9 cellular contexts compared by ENCODE assay signal in the genomic region with DNA sequence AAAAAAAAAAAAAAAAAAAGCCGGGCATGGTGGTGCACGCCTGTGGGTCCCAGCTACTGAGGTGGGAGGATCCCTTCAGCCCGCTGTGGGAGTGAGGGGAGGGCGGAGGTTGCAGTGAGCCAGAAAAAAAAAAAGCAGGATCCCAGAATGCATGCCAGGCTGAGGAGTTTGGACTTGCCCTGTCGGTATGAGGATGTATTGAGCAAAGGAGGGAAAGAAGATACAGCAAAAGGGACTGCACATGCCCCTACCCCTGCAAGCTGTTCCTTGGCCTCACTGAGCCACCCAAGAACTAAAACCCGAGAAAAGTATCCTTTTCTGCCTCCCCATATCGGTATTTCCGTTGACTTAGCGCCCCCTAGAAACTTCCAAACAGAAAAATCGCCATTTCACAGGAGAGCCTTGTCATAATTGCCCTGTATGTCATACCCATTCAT. TPM values are rescaled to one million over a fixed set of nuclear protein-coding genes. Genes with fewer than 3 reads are reported as not detected.
A peak's percentile ranks its signal among the peaks of the same experiment; 100 is the strongest.
DNase-seq lines count a peak whose midpoint lies in the region; FAIRE-seq and TF ChIP-seq lines count a peak whose summit lies in the region.
"Had no signal": no experiment of that assay in that cellular context is flagged by ENCODE, and none has a peak within 500 bp of the region (broad histone marks: within the 10 kb centered on the region; RNA-seq: fewer than 3 reads in every experiment).

No MANE protein-coding gene starts in this region.

- H3K36me3 ChIP-seq in MG63 = peaks cover 21% of the 10 kb centered on the region
- H3K36me3 ChIP-seq in astrocyte (ENCODE audit: insufficient read depth, low read length) = peaks cover 12% of the 10 kb centered on the region
- H3K36me3 ChIP-seq in neural cell (ENCODE audit: insufficient read depth, low read length) = no peaks in the 10 kb centered on the region

- peaks cover 8% of the 10 kb centered on the region for H3K36me3 Mint-ChIP-seq in astrocyte (ENCODE audit: low read depth, unreplicated experiment)

- no peaks in the 10 kb centered on the region for H3K9me3 Mint-ChIP-seq in astrocyte (ENCODE audit: unreplicated experiment)

- no peak for TF ChIP-seq RAD21 in neural cell (conservative IDR thresholded peaks at IDR 0.05)

- H3K9me3 ChIP-seq in MG63 (no peaks in the 10 kb centered on the region), astrocyte (ENCODE audit: insufficient read depth, low read depth, low read length) (no peaks in the 10 kb centered on the region), neural cell (ENCODE audit: low read length) (no peaks in the 10 kb centered on the region)

- H3K27ac Mint-ChIP-seq in astrocyte (ENCODE audit: unreplicated experiment) = no peak overlapping the region

- H2AFZ ChIP-seq in astrocyte (ENCODE audit: low read depth, low read length) = no peak overlapping the region
- no peak overlapping the region for H2AFZ ChIP-seq in neural cell (ENCODE audit: low read depth, low read length)

- TF ChIP-seq CTCF in astrocyte (IDR thresholded peaks at IDR 0.05; ENCODE audit: insufficient read depth, low read depth, low read length) (peak; percentile 13), neural cell (IDR thresholded peaks at IDR 0.05; ENCODE audit: poor library complexity, severe bottlenecking) (peak; percentile 37)

- peaks cover 13% of the 10 kb centered on the region for H4K20me1 ChIP-seq in astrocyte (ENCODE audit: insufficient read depth, low read length)
- no peaks in the 10 kb centered on the region for H4K20me1 ChIP-seq in neural cell (ENCODE audit: insufficient read depth)

- no peaks in the 10 kb centered on the region for H3K27me3 Mint-ChIP-seq in astrocyte (ENCODE audit: low read depth, unreplicated experiment)

- H3K27me3 ChIP-seq in MG63 (no peaks in the 10 kb centered on the region), astrocyte (ENCODE audit: insufficient read depth, low read length) (no peaks in the 10 kb centered on the region), neural cell (ENCODE audit: insufficient read depth, low read depth, low read length) (no peaks in the 10 kb centered on the region)

- FAIRE-seq in astrocyte (lab: Jason Lieb, UNC) (no peak), RCC 7860 (lab: Jason Lieb, UNC) (no peak)

- H3K4me3 ChIP-seq in MG63 (no peak overlapping the region), astrocyte (ENCODE audit: insufficient read depth, low read depth, low read length) (no peak overlapping the region), neural cell (ENCODE audit: low read length) (no peak overlapping the region)

- no peak for TF ChIP-seq EP300 in neural cell (conservative IDR thresholded peaks at IDR 0.05; ENCODE audit: poor library complexity, severe bottlenecking)

- H3F3A ChIP-seq in neural cell (ENCODE audit: insufficient read depth, low read length, poor library complexity, severe bottlenecking) = no peaks in the 10 kb centered on the region

- H3K9ac ChIP-seq in astrocyte (ENCODE audit: low read length) (no peak overlapping the region), neural cell (ENCODE audit: low read length) (no peak overlapping the region)

- no peaks in the 10 kb centered on the region for H3K9me2 ChIP-seq in neural cell (ENCODE audit: insufficient read depth, low read length)

- no peak overlapping the region for H3K27ac ChIP-seq in astrocyte (ENCODE audit: low read depth, low read length)
- no peak overlapping the region for H3K27ac ChIP-seq in neural cell (ENCODE audit: low read length)

- H3K4me3 Mint-ChIP-seq in astrocyte (ENCODE audit: unreplicated experiment) = no peak overlapping the region

- H3K4me1 Mint-ChIP-seq in astrocyte (ENCODE audit: low read depth, unreplicated experiment) = peaks cover 8% of the 10 kb centered on the region

- H3K79me2 ChIP-seq in astrocyte (ENCODE audit: insufficient read depth, low read length) (peaks cover 30% of the 10 kb centered on the region), neural cell (replicated peaks; ENCODE audit: insufficient read depth, low read length) (no peaks in the 10 kb centered on the region)

- DNase-seq in NCI-H2171 treated with DMSO at 0.1 percent for 48 hours (lab: John Stamatoyannopoulos, UW) (peak; percentile 71), NCI-H2171 (lab: John Stamatoyannopoulos, UW) (no peak), MG63 (peak; percentile 22), astrocyte (ENCODE audit: low read depth) (no peak), NCI-H187 treated with DMSO at 0.1 percent for 48 hours (lab: John Stamatoyannopoulos, UW) (no peak), NCI-H2081 treated with DMSO at 0.1 percent for 48 hours (lab: John Stamatoyannopoulos, UW) (no peak), RCC 7860 (ENCODE audit: low spot score) (no peak)
- DNase-seq: NCI-H1092 had no signal

- peaks cover 8% of the 10 kb centered on the region for H3K4me1 ChIP-seq in astrocyte (ENCODE audit: insufficient read depth, low read length)

- peak overlapping the region; percentile 8 for H3K4me2 ChIP-seq in astrocyte (ENCODE audit: low read length)
- H3K4me2 ChIP-seq in neural cell (ENCODE audit: low read length) = no peak overlapping the region

TF ChIP-seq in neural cell, 6 proteins besides CTCF, POLR2A, EP300 and RAD21:
- TF ChIP-seq TAF1 (IDR thresholded peaks at IDR 0.05; ENCODE audit: low read depth) (no peak), MXI1 (conservative IDR thresholded peaks at IDR 0.05; ENCODE audit: poor library complexity, severe bottlenecking) (no peak)

RNA-seq across cellular contexts. Expression of a gene that starts 1.3 kb away (rescaled TPM):
- total RNA-seq in MG63 (2014; rRNA removed; shearing (Covaris generic); ENCODE audit: low replicate concordance) = 10.0 and 48.6 TPM in 2 replicates
- 20.6 and 22.8 TPM in 2 replicates for total RNA-seq in astrocyte
- polyA plus RNA-seq in neural cell = 1.3 and 3.9 TPM in 2 replicates
- polyA minus RNA-seq in neural cell = 3.2 and 5.2 TPM in 2 replicates

RNA-seq across cellular contexts. Expression of a gene that starts 11.0 kb away (rescaled TPM):
- 105 and 170 TPM in 2 replicates for total RNA-seq in MG63 (2014; rRNA removed; shearing (Covaris generic); ENCODE audit: low replicate concordance)
- total RNA-seq in astrocyte = 48.5 and 51.1 TPM in 2 replicates
- polyA plus RNA-seq in neural cell = 95.7 and 111 TPM in 2 replicates
- 63.9 and 65.7 TPM in 2 replicates for polyA minus RNA-seq in neural cell

RNA-seq across cellular contexts. Expression of a gene that starts 16.6 kb away (rescaled TPM):
- total RNA-seq in MG63 (2014; rRNA removed; shearing (Covaris generic); ENCODE audit: low replicate concordance) = not detected in 2 replicates
- total RNA-seq in astrocyte = not detected in 2 replicates
- 22.9 and 24.6 TPM in 2 replicates for polyA plus RNA-seq in neural cell
- 3.4 TPM in 2 replicates for polyA minus RNA-seq in neural cell

RNA-seq across cellular contexts. Expression of a gene that starts 23.1 kb away (rescaled TPM):
- total RNA-seq in MG63 (2014; rRNA removed; shearing (Covaris generic); ENCODE audit: low replicate concordance) = not detected in 2 replicates
- total RNA-seq in astrocyte = not detected in 2 replicates
- not detected in 2 replicates for polyA plus RNA-seq in neural cell
- polyA minus RNA-seq in neural cell = not detected in 2 replicates

RNA-seq across cellular contexts. Expression of a gene that starts 30.2 kb away (rescaled TPM):
- 18.7 and 20.7 TPM in 2 replicates for total RNA-seq in MG63 (2014; rRNA removed; shearing (Covaris generic); ENCODE audit: low replicate concordance)
- total RNA-seq in astrocyte = 1.9 and 2.2 TPM in 2 replicates
- polyA plus RNA-seq in neural cell = 0.32 TPM in 1 of 2 replicates, not detected in the other
- polyA minus RNA-seq in neural cell = 0.46 and 0.49 TPM in 2 replicates

Comparison
In these comparisons a context has a peak if more than half of its experiments do, and no peak if none do; other contexts are left out.
1. DNase-seq: peak in NCI-H2171 treated with DMSO at 0.1 percent for 48 hours (single experiment) and MG63 (single experiment); none in NCI-H2171 (single experiment), astrocyte (single experiment), NCI-H187 treated with DMSO at 0.1 percent for 48 hours (single experiment), NCI-H2081 treated with DMSO at 0.1 percent for 48 hours (single experiment) and RCC 7860 (single experiment).